8 cellular contexts compared by ENCODE assay signal in the genomic region with DNA sequence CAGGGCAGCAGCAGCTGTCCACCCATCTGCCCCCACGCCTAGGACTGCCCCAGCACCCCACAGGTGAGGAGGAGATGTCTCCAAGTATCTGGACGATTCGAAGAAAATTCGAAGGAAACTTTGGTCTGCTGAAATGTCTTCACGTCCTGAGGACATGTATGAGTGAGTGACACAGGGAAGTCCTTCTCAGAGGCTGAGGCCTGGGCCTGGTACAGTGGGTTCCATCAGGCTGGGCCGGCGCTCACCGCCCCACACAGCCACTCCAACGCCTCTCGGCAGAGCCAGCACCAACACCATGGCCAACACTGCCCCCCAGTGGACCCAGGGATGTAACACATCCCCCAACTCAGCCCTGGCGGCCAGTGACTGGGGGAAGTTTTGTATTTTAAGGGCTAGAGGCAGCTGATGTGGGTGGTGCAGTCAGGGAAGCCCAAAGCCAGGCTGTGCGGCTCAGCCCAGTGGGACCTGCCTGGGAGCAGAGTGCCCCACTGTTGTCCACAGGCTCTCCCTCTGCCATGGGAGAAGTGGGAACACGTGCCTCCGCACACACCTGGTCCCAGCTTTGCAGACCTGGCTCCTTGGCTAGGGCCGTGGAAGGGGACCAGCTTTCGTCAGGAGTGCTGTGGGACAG. TPM values are rescaled to one million over a fixed set of nuclear protein-coding genes. Genes with fewer than 3 reads are reported as not detected.
DNase-seq lines count a peak whose midpoint lies in the region; ATAC-seq and TF ChIP-seq lines count a peak whose summit lies in the region.

No MANE protein-coding gene starts in this region.

- H3F3A ChIP-seq in PC-3 (ENCODE audit: low read length, unreplicated experiment): no peaks in the 10 kb centered on the region
- H3F3A ChIP-seq in neural progenitor cell (ENCODE audit: low read depth): peaks cover 5% of the 10 kb centered on the region

- peaks cover 4% of the 10 kb centered on the region for H3K4me1 Mint-ChIP-seq in neural progenitor cell
- peaks cover 10% of the 10 kb centered on the region for H3K4me1 Mint-ChIP-seq in stimulated activated naive CD8-positive, alpha-beta T cell treated with anti-CD3 and anti-CD28 coated beads, Interleukin-15, amount 100 ng/mL, for 72 hours

- POLR2A ChIA-PET in PC-3 (lab: Charles Lee; ENCODE audit: unreplicated experiment): no interaction called here

- H3K9me2 ChIP-seq in PC-3 (replicated peaks; ENCODE audit: low read length): no peaks in the 10 kb centered on the region

- H3K79me2 ChIP-seq in DND-41 (ENCODE audit: insufficient read depth, low read length): no peaks in the 10 kb centered on the region
- H3K79me2 ChIP-seq in PC-3 (ENCODE audit: low read length): no peaks in the 10 kb centered on the region
- H3K79me2 ChIP-seq in neural progenitor cell (ENCODE audit: low read depth): no peaks in the 10 kb centered on the region

- peak; percentile 93 for TF ChIP-seq CTCF in DND-41 (IDR thresholded peaks at IDR 0.05; ENCODE audit: borderline replicate concordance, extremely low read depth, low read length, poor library complexity, severe bottlenecking)
- TF ChIP-seq CTCF in PC-3 (conservative IDR thresholded peaks at IDR 0.05; ENCODE audit: low read depth, low read length): peak; percentile 91
- TF ChIP-seq CTCF in fibroblast of mammary gland (conservative IDR thresholded peaks at IDR 0.05; ENCODE audit: control insufficient read depth, insufficient read depth, low read depth, low read length): peak; percentile 88
- peak; percentile 90 for TF ChIP-seq CTCF in neural progenitor cell (IDR thresholded peaks at IDR 0.05)

- no peak overlapping the region for H2AFZ ChIP-seq in DND-41 (ENCODE audit: low read depth, low read length)
- H2AFZ ChIP-seq in PC-3 (ENCODE audit: low read length): no peak overlapping the region
- H2AFZ ChIP-seq in neural progenitor cell (replicated peaks): no peak overlapping the region

- H3K4me3 Mint-ChIP-seq in neural progenitor cell: no peak overlapping the region
- no peak overlapping the region for H3K4me3 Mint-ChIP-seq in stimulated activated naive CD8-positive, alpha-beta T cell treated with anti-CD3 and anti-CD28 coated beads, Interleukin-15, amount 100 ng/mL, for 72 hours

- intact Hi-C loops in PC-3 (cut with micrococcal nuclease): loop anchor here (1.0 kb wide), 1 partner anchor 48 kb away; no protein-coding TSS in a partner anchor

- no peak overlapping the region for H3K9ac ChIP-seq in DND-41 (ENCODE audit: low read depth, low read length)
- no peak overlapping the region for H3K9ac ChIP-seq in PC-3 (ENCODE audit: low read length)
- no peak overlapping the region for H3K9ac ChIP-seq in neural progenitor cell

- H3K4me2 ChIP-seq in DND-41 (ENCODE audit: insufficient read depth, low read length): no peak overlapping the region
- no peak overlapping the region for H3K4me2 ChIP-seq in PC-3 (ENCODE audit: low read length)
- H3K4me2 ChIP-seq in neural progenitor cell: no peak overlapping the region

- no TSS peak for BruUV-seq in PC-3 (replicated peaks; lab: Mats Ljungman, UMichigan)

- H3K27me3 Mint-ChIP-seq in neural progenitor cell (ENCODE audit: insufficient read depth, low read depth): no peaks in the 10 kb centered on the region
- H3K27me3 Mint-ChIP-seq in stimulated activated naive CD8-positive, alpha-beta T cell treated with anti-CD3 and anti-CD28 coated beads, Interleukin-15, amount 100 ng/mL, for 72 hours: no peaks in the 10 kb centered on the region

- peak overlapping the region; percentile 34; the same call in 1 of the 2 replicates for H3K27ac ChIP-seq in DND-41 (ENCODE audit: low read length)
- H3K27ac ChIP-seq in PC-3 (ENCODE audit: low read length): no peak overlapping the region
- H3K27ac ChIP-seq in neural progenitor cell: no peak overlapping the region

- peaks cover 47% of the 10 kb centered on the region for H3K36me3 ChIP-seq in DND-41 (ENCODE audit: insufficient read depth, low read length)
- no peaks in the 10 kb centered on the region for H3K36me3 ChIP-seq in PC-3 (ENCODE audit: low read depth, low read length)
- no peaks in the 10 kb centered on the region for H3K36me3 ChIP-seq in neural progenitor cell

- no peak overlapping the region for H3K27ac Mint-ChIP-seq in neural progenitor cell
- no peak overlapping the region for H3K27ac Mint-ChIP-seq in stimulated activated naive CD8-positive, alpha-beta T cell treated with anti-CD3 and anti-CD28 coated beads, Interleukin-15, amount 100 ng/mL, for 72 hours

- no peaks in the 10 kb centered on the region for H3K27me3 ChIP-seq in DND-41 (ENCODE audit: insufficient read depth, low read length, poor library complexity)
- H3K27me3 ChIP-seq in PC-3 (ENCODE audit: low read length): no peaks in the 10 kb centered on the region
- H3K27me3 ChIP-seq in neural progenitor cell: no peaks in the 10 kb centered on the region

- H3K9me3 ChIP-seq in DND-41 (ENCODE audit: insufficient read depth, low read length, severe bottlenecking): no peaks in the 10 kb centered on the region
- H3K9me3 ChIP-seq in PC-3 (ENCODE audit: low read length): no peaks in the 10 kb centered on the region
- H3K9me3 ChIP-seq in neural progenitor cell (ENCODE audit: low read depth): no peaks in the 10 kb centered on the region

- H3K4me3 ChIP-seq in DND-41 (ENCODE audit: low read depth in 1 of 2, low read length in 2 of 2) (no peak overlapping the region), PC-3 (ENCODE audit: low read length) (no peak overlapping the region), fibroblast of mammary gland (ENCODE audit: control insufficient read depth, low read depth, low read length) (no peak overlapping the region), neural progenitor cell (no peak overlapping the region)

- DNase-seq in DND-41 (peak; percentile 77), HPDE6-E6E7 (ENCODE audit: extremely low spot score) (peak; percentile 91), PC-3 (peak; percentile 85), fibroblast of mammary gland (ENCODE audit: low read depth) (peak; percentile 69), neural progenitor cell (ENCODE audit: low spot score) (peak; percentile 88)
- DNase-seq in activated T-cell treated with anti-CD3 and anti-CD28 coated beads, Interleukin-2, amount 50 U/mL, for 1 hour: peak; percentile 89
- peak; percentile 80 to 83 for DNase-seq in stimulated activated naive CD8-positive, alpha-beta T cell treated with anti-CD3 and anti-CD28 coated beads, Interleukin-15, amount 100 ng/mL, for 72 hours

- CTCF ChIA-PET in PC-3 (lab: Charles Lee): interaction anchor here (0.6 to 1.3 kb wide), 5 partner anchors 29 to 123 kb away, joined by 3 to 4 read pairs (median 3); a partner anchor contains a TSS

- H3K36me3 Mint-ChIP-seq in neural progenitor cell: peaks cover 8% of the 10 kb centered on the region

- H4K20me1 ChIP-seq in DND-41 (ENCODE audit: insufficient read depth, low read length): no peaks in the 10 kb centered on the region
- H4K20me1 ChIP-seq in PC-3 (ENCODE audit: low read length): no peaks in the 10 kb centered on the region
- no peaks in the 10 kb centered on the region for H4K20me1 ChIP-seq in neural progenitor cell (ENCODE audit: low read depth)

- H3K9me3 Mint-ChIP-seq in neural progenitor cell: no peaks in the 10 kb centered on the region
- no peaks in the 10 kb centered on the region for H3K9me3 Mint-ChIP-seq in stimulated activated naive CD8-positive, alpha-beta T cell treated with anti-CD3 and anti-CD28 coated beads, Interleukin-15, amount 100 ng/mL, for 72 hours

- H3K4me1 ChIP-seq in DND-41 (ENCODE audit: insufficient read depth, low read length) (no peaks in the 10 kb centered on the region), PC-3 (ENCODE audit: insufficient read depth, low read length) (no peaks in the 10 kb centered on the region), neural progenitor cell (no peaks in the 10 kb centered on the region)

- ATAC-seq in DND-41 (ENCODE audit: insufficient read depth, low read depth): peak; percentile 95
- ATAC-seq in PC-3: peak; percentile 96
- peak; percentile 95 for ATAC-seq in stimulated activated naive CD8-positive, alpha-beta T cell treated with anti-CD3 and anti-CD28 coated beads, Interleukin-15, amount 100 ng/mL, for 72 hours
- no peak for ATAC-seq in HG03108 (IDR thresholded peaks at IDR 0.05; ENCODE audit: unreplicated experiment)

RNA-seq across cellular contexts. Expression of a gene that starts 55.8 kb away (rescaled TPM):
- total RNA-seq in PC-3 (2014; rRNA removed): 269 and 364 TPM in 2 replicates
- 77.9 and 266 TPM in 2 replicates for total RNA-seq in neural progenitor cell (ENCODE audit: low replicate concordance)

RNA-seq across cellular contexts. Expression of a gene that starts 58.8 kb away (rescaled TPM):
- total RNA-seq in PC-3 (2014; rRNA removed): 35.0 and 36.6 TPM in 2 replicates
- 15.0 and 29.8 TPM in 2 replicates for total RNA-seq in neural progenitor cell (ENCODE audit: low replicate concordance)
